10 cellular contexts compared by ENCODE assay signal in the genomic region with DNA sequence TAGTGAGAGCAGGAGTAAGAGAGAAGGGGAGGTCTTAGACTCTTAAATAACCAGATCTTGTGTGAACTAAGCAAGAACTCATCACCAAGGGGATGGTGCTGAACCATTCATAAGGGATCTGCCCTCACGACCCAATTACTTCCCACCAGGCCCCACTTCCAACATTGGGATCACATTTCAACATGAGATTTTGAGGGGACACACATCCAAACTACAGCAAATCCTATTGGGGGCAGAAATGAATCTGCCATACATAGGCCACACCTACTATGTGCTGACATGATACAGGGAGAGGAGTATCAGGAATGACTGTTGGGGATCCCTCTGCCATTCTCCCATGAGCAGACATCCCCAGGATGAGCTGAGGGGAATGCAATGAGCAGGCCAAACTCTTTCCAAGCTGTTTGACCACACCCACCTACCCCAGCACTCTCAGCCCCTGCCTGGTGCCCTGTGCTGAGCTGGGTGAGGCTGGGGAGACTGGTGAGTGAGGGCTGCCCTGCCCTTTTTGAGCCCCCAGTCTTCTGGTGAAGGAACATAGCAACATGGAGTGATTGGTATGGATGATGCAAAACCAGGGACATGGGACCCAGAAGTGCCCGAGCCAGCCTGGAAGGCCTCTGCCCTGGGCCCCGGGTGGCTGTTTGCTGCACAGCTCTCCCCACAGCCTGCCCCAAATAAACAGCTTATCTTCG. TPM values are rescaled to one million over a fixed set of nuclear protein-coding genes. Genes with fewer than 3 reads are reported as not detected.
DNase-seq lines count a peak whose midpoint lies in the region; ATAC-seq, FAIRE-seq and TF ChIP-seq lines count a peak whose summit lies in the region.
"Had no signal": no experiment of that assay in that cellular context is flagged by ENCODE, and none has a peak within 500 bp of the region (broad histone marks: within the 10 kb centered on the region; RNA-seq: fewer than 3 reads in every experiment).

No MANE protein-coding gene starts in this region.

- POLR2A ChIA-PET in AG04450 (lab: Yijun Ruan, JAX) = interaction anchor here (0.6 to 1.5 kb wide), 2 partner anchors 45 to 316 kb away, joined by 3 to 6 read pairs; no protein-coding TSS in a partner anchor
- POLR2A ChIA-PET in K562 (lab: Yijun Ruan, JAX) = interaction anchor here (0.7 to 2.6 kb wide), 7 partner anchors 9 to 152 kb away, joined by 3 to 10 read pairs (median 3); no protein-coding TSS in a partner anchor

- no peak for DNase-seq in AG04450 (ENCODE audit: low read depth, low spot score)
- peak in 1 of 4 experiments; percentile 8 for DNase-seq in K562 (ENCODE audit: extremely low read depth in 1 of 4, low spot score in 3 of 4)
- no peak for DNase-seq in UCSD-AML1 (lab: John Stamatoyannopoulos, UW; ENCODE audit: unreplicated experiment)
- no peak for DNase-seq in GM13977 (ENCODE audit: low spot score)
- no peak for DNase-seq in stimulated activated CD4-positive, alpha-beta T cell treated with anti-CD3 and anti-CD28 coated beads, Interleukin-15, amount 100 ng/mL, for 24 hours
- DNase-seq in frontal cortex (ENCODE audit: low spot score in 2 of 2) = no peak
- DNase-seq: NCI-H446 treated with DMSO at 0.1 percent for 48 hours had no signal

- H3K9me1 ChIP-seq in K562 (ENCODE audit: control insufficient read depth, insufficient read depth, low read length) = no peaks in the 10 kb centered on the region

- H3K9me3 ChIP-seq in AG04450 (ENCODE audit: control insufficient read depth, insufficient read depth, low read length) (peaks cover 10% of the 10 kb centered on the region), HUES6 (ENCODE audit: control insufficient read depth, insufficient read depth, low read depth, low read length) (no peaks in the 10 kb centered on the region), K562 (replicated peaks; ENCODE audit: control insufficient read depth, insufficient read depth, low read depth, low read length) (no peaks in the 10 kb centered on the region), muscle layer of duodenum (ENCODE audit: control insufficient read depth in 1 of 2, low read length in 2 of 2) (no peaks in the 10 kb centered on the region)

- no peaks in the 10 kb centered on the region for H4K20me1 ChIP-seq in K562 (replicated peaks; ENCODE audit: control insufficient read depth, insufficient read depth, low read length)

- intact Hi-C loops in K562 (cut with micrococcal nuclease) = loop anchor here (5.0 kb wide), 1 partner anchor 163 kb away; no protein-coding TSS in a partner anchor

- no peak for TF ChIP-seq RAD21 in K562 (CRISPR knock-in tag; conservative IDR thresholded peaks at IDR 0.05 in 1 of 2, IDR thresholded peaks at IDR 0.05 in 1 of 2)

- H3K79me2 ChIP-seq in K562 (ENCODE audit: control insufficient read depth, insufficient read depth, low read length) = peaks cover 17% of the 10 kb centered on the region

- no peaks in the 10 kb centered on the region for H3K27me3 ChIP-seq in AG04450 (ENCODE audit: control insufficient read depth, insufficient read depth, low read length)
- no peaks in the 10 kb centered on the region for H3K27me3 ChIP-seq in HUES6 (ENCODE audit: control insufficient read depth, insufficient read depth, low read length)
- H3K27me3 ChIP-seq in K562 (ENCODE audit: control insufficient read depth in 2 of 2, insufficient read depth in 2 of 2, low read length in 2 of 2) = no peaks in the 10 kb centered on the region
- no peaks in the 10 kb centered on the region for H3K27me3 ChIP-seq in muscle layer of duodenum (ENCODE audit: low read depth, low read length)

- H3K36me3 ChIP-seq in HUES6 (ENCODE audit: control insufficient read depth, insufficient read depth, low read length) (peaks cover 29% of the 10 kb centered on the region), K562 (ENCODE audit: control insufficient read depth, insufficient read depth, low read length) (peaks cover 25% of the 10 kb centered on the region; the same call in 2 of the 3 replicates), muscle layer of duodenum (ENCODE audit: control insufficient read depth in 1 of 2, insufficient read depth in 2 of 2, low read length in 2 of 2) (peaks cover 11 to 28% of the 10 kb centered on the region in 2 donors)

- H3K9ac ChIP-seq in HUES6 (ENCODE audit: low read length) (peak overlapping the region; percentile 85), K562 (ENCODE audit: insufficient read depth in 1 of 2, low read depth in 2 of 2, low read length in 2 of 2) (peak overlapping the region; percentile 68 to 94)

- peak overlapping the region; percentile 93 for H3K4me2 ChIP-seq in K562 (ENCODE audit: insufficient read depth, low read length)

- no peak for ATAC-seq in K562

- no peak for TF ChIP-seq CTCF in AG04450 (IDR thresholded peaks at IDR 0.05; ENCODE audit: low read depth, low read length)
- no peak for TF ChIP-seq CTCF in K562 (IDR thresholded peaks at IDR 0.05 in 2 of 3, conservative IDR thresholded peaks at IDR 0.05 in 1 of 3; ENCODE audit: insufficient read depth in 2 of 3, low read depth in 1 of 3, low read length in 3 of 3)
- no peak for TF ChIP-seq CTCF in GM13977 (IDR thresholded peaks at IDR 0.05; ENCODE audit: extremely low read depth, insufficient read depth, missing control alignments)

- BruUV-seq in K562 (replicated peaks; lab: Mats Ljungman, UMichigan) = no TSS peak

- no peak for FAIRE-seq in K562 (lab: Jason Lieb, UNC)
- FAIRE-seq in frontal cortex (lab: Jason Lieb, UNC) = no peak
- FAIRE-seq: colon had no signal

- H3K4me1 ChIP-seq in HUES6 (ENCODE audit: control insufficient read depth, insufficient read depth, low read length) = peaks cover 11% of the 10 kb centered on the region
- peaks cover 2 to 32% of the 10 kb centered on the region in 2 experiments; a peak in 4 of 5 replicates for H3K4me1 ChIP-seq in K562 (replicated peaks in 1 of 2; ENCODE audit: control insufficient read depth in 2 of 2, insufficient read depth in 2 of 2, low read length in 2 of 2)
- peaks cover 3 to 18% of the 10 kb centered on the region in 2 donors for H3K4me1 ChIP-seq in muscle layer of duodenum (ENCODE audit: control insufficient read depth in 1 of 2, insufficient read depth in 2 of 2, low read length in 2 of 2)

- H3K27ac ChIP-seq in AG04450 (ENCODE audit: low read depth, low read length) (peak overlapping the region; percentile 47), HUES6 (ENCODE audit: low read depth, low read length) (no peak overlapping the region), K562 (ENCODE audit: extremely low read depth, low read depth, low read length) (peak overlapping the region; percentile 68), muscle layer of duodenum (ENCODE audit: low read length) (peak overlapping the region; percentile 90)

- peak overlapping the region; percentile 72; the same call in 1 of the 2 replicates for H3K4me3 ChIP-seq in AG04450 (ENCODE audit: low read depth, low read length)
- H3K4me3 ChIP-seq in HUES6 (ENCODE audit: low read depth, low read length) = peak overlapping the region; percentile 82
- H3K4me3 ChIP-seq in K562 = peak overlapping the region; percentile 74
- H3K4me3 ChIP-seq in muscle layer of duodenum (ENCODE audit: low read depth in 1 of 2, low read length in 2 of 2) = peak overlapping the region; percentile 74 to 77

- no peak for TF ChIP-seq POLR2A in K562 (conservative IDR thresholded peaks at IDR 0.05)

- in situ Hi-C loops in K562 (cut with MboI) (no loop called here), GM13977 (cut with MboI; ENCODE audit: low pct_unique_long_range_greater_than_20kb, low sequenced_read_pairs, unreplicated experiment) (no loop called here)

- TF ChIP-seq EP300 in K562 (IDR thresholded peaks at IDR 0.05; ENCODE audit: low read length) = no peak

- WGBS in K562 (ENCODE audit: insufficient coverage, low coverage, missing lambda C conversion rate) = 66% methylated on average over 4 of the region's 4 CpGs

- CTCF ChIA-PET in AG04450 (lab: Charles Lee) = no interaction called here
- CTCF ChIA-PET in K562 (lab: Yijun Ruan, JAX; ENCODE audit: low intra/inter-chr PET ratio) = interaction anchor here (0.6 kb wide), 1 partner anchor 173 kb away, joined by 4 read pairs; no protein-coding TSS in a partner anchor

- no peak overlapping the region for H2AFZ ChIP-seq in K562 (ENCODE audit: low read depth, low read length)

RNA-seq across cellular contexts. Expression of a gene that starts 1.2 kb away (rescaled TPM):
- polyA plus RNA-seq in AG04450 (2011; rRNA removed) (3.6 and 4.0 TPM in 2 replicates), K562 (2011; rRNA removed) (12.9 and 13.9 TPM in 2 replicates), K562 (2014; fragmentation: Illumina TruSeq; extraction: Trizol) (17.2 and 18.0 TPM in 2 replicates), K562 (2014; fragmentation: Nextera tagmentation; extraction: Ambion mirVana) (1 to 10 TPM; 2.5 to 3.5 TPM), K562 (2014; rRNA removed) (16.6 and 19.6 TPM in 2 replicates)
- 3.0 and 3.9 TPM in 2 replicates for polyA minus RNA-seq in AG04450 (2011; rRNA and poly(A)+ RNA removed)
- total RNA-seq in K562 (2011; cell fraction: chromatin; rRNA removed; ENCODE audit: low replicate concordance) = 29.5 and 46.4 TPM in 2 replicates
- 24.9 and 26.0 TPM in 2 replicates for total RNA-seq in K562 (2011; cell fraction: nucleolus; rRNA removed)
- total RNA-seq in K562 (2011; cell fraction: nucleoplasm; rRNA removed) = 25.7 and 26.0 TPM in 2 replicates
- total RNA-seq in K562 (2014; rRNA removed) (12.6 and 15.1 TPM in 2 replicates), K562 (2014; rRNA removed; fragmentation: Illumina TruSeq; extraction: Trizol) (7.8 and 8.6 TPM in 2 replicates), K562 (2015; rRNA removed; fragmentation: Illumina TruSeq; extraction: Trizol) (12.8 and 14.8 TPM in 2 replicates), K562 (2021) (20.5 and 22.5 TPM in 2 replicates), frontal cortex (1.6 TPM)
- 13.1 and 14.9 TPM in 2 replicates for polyA plus RNA-seq in K562 (2011; cell fraction: cytosol; rRNA removed)
- 16.7 and 24.3 TPM in 2 replicates for polyA plus RNA-seq in K562 (2011; cell fraction: nucleus; rRNA removed)
- 15.6 and 22.6 TPM in 2 replicates for polyA plus RNA-seq in K562 (2012)
- polyA minus RNA-seq in K562 (2011; rRNA and poly(A)+ RNA removed) = 6.6 and 6.7 TPM in 2 replicates
- polyA minus RNA-seq in K562 (2011; cell fraction: cytosol; rRNA and poly(A)+ RNA removed) = 7.7 and 11.9 TPM in 2 replicates
- polyA minus RNA-seq in K562 (2011; cell fraction: nucleus; rRNA and poly(A)+ RNA removed) = 8.8 and 11.9 TPM in 2 replicates

RNA-seq across cellular contexts. Expression of a gene that starts 27.6 kb away (rescaled TPM):
- polyA plus RNA-seq in AG04450 (2011; rRNA removed) = 23.7 and 25.5 TPM in 2 replicates
- polyA minus RNA-seq in AG04450 (2011; rRNA and poly(A)+ RNA removed) = 22.9 and 25.2 TPM in 2 replicates
- 44.5 and 81.7 TPM in 2 replicates for total RNA-seq in K562 (2011; cell fraction: chromatin; rRNA removed; ENCODE audit: low replicate concordance)
- total RNA-seq in K562 (2011; cell fraction: nucleolus; rRNA removed) = 45.4 and 50.8 TPM in 2 replicates
- total RNA-seq in K562 (2011; cell fraction: nucleoplasm; rRNA removed) = 39.4 and 44.0 TPM in 2 replicates
- total RNA-seq in K562 (2014; rRNA removed) = 18.1 and 27.6 TPM in 2 replicates
- total RNA-seq in K562 (2014; rRNA removed; fragmentation: Illumina TruSeq; extraction: Trizol) = 12.5 and 14.4 TPM in 2 replicates
- total RNA-seq in K562 (2015; rRNA removed; fragmentation: Illumina TruSeq; extraction: Trizol) = 18.2 and 22.2 TPM in 2 replicates
- total RNA-seq in K562 (2021) = 23.0 and 28.4 TPM in 2 replicates
- 21.4 and 38.9 TPM in 2 replicates for polyA plus RNA-seq in K562 (2011; rRNA removed)
- polyA plus RNA-seq in K562 (2011; cell fraction: cytosol; rRNA removed) = 32.9 and 33.8 TPM in 2 replicates
- 55.5 and 90.2 TPM in 2 replicates for polyA plus RNA-seq in K562 (2011; cell fraction: nucleus; rRNA removed)
- 13.8 and 18.0 TPM in 2 replicates for polyA plus RNA-seq in K562 (2012)
- 16.9 and 17.9 TPM in 2 replicates for polyA plus RNA-seq in K562 (2014; fragmentation: Illumina TruSeq; extraction: Trizol)
- 1 to 10 TPM in 1 of 2 experiments, under 1 TPM in 1; 0.84 to 2.5 TPM for polyA plus RNA-seq in K562 (2014; fragmentation: Nextera tagmentation; extraction: Ambion mirVana)
- 13.9 and 20.3 TPM in 2 replicates for polyA plus RNA-seq in K562 (2014; rRNA removed)
- 22.3 and 22.8 TPM in 2 replicates for polyA minus RNA-seq in K562 (2011; rRNA and poly(A)+ RNA removed)
- 16.7 and 34.3 TPM in 2 replicates for polyA minus RNA-seq in K562 (2011; cell fraction: cytosol; rRNA and poly(A)+ RNA removed)
- 19.3 and 27.3 TPM in 2 replicates for polyA minus RNA-seq in K562 (2011; cell fraction: nucleus; rRNA and poly(A)+ RNA removed)
- total RNA-seq in frontal cortex = 6.5 TPM

RNA-seq across cellular contexts. Expression of a gene that starts 32.3 kb away (rescaled TPM):
- 0.01 TPM in 2 replicates for polyA plus RNA-seq in AG04450 (2011; rRNA removed)
- 0.05 and 0.09 TPM in 2 replicates for polyA minus RNA-seq in AG04450 (2011; rRNA and poly(A)+ RNA removed)
- 0.05 TPM in 1 of 2 replicates, not detected in the other for total RNA-seq in K562 (2011; cell fraction: chromatin; rRNA removed; ENCODE audit: low replicate concordance)
- total RNA-seq in K562 (2011; cell fraction: nucleolus; rRNA removed) = not detected in 2 replicates
- total RNA-seq in K562 (2011; cell fraction: nucleoplasm; rRNA removed) = not detected in 2 replicates
- not detected in 2 replicates for total RNA-seq in K562 (2014; rRNA removed)
- not detected in 2 replicates for total RNA-seq in K562 (2014; rRNA removed; fragmentation: Illumina TruSeq; extraction: Trizol)
- not detected in 2 replicates for total RNA-seq in K562 (2015; rRNA removed; fragmentation: Illumina TruSeq; extraction: Trizol)
- not detected in 2 replicates for total RNA-seq in K562 (2021)
- polyA plus RNA-seq in K562 (2011; rRNA removed) = not detected in 2 replicates
- not detected in 2 replicates for polyA plus RNA-seq in K562 (2011; cell fraction: cytosol; rRNA removed)
- polyA plus RNA-seq in K562 (2011; cell fraction: nucleus; rRNA removed) = 0.01 TPM in 1 of 2 replicates, not detected in the other
- polyA plus RNA-seq in K562 (2012) = 0.18 and 0.47 TPM in 2 replicates
- not detected in 2 replicates for polyA plus RNA-seq in K562 (2014; fragmentation: Illumina TruSeq; extraction: Trizol)
- under 1 TPM in 1 of 2 experiments, not detected in 1; 0.03 TPM for polyA plus RNA-seq in K562 (2014; fragmentation: Nextera tagmentation; extraction: Ambion mirVana)
- not detected in 2 replicates for polyA plus RNA-seq in K562 (2014; rRNA removed)
- not detected in 2 replicates for polyA minus RNA-seq in K562 (2011; rRNA and poly(A)+ RNA removed)
- polyA minus RNA-seq in K562 (2011; cell fraction: cytosol; rRNA and poly(A)+ RNA removed) = not detected in 2 replicates
- not detected in 2 replicates for polyA minus RNA-seq in K562 (2011; cell fraction: nucleus; rRNA and poly(A)+ RNA removed)
- total RNA-seq in frontal cortex = under 0.01 TPM

RNA-seq across cellular contexts. Expression of a gene that starts 40.1 kb away (rescaled TPM):
- polyA plus RNA-seq in AG04450 (2011; rRNA removed) (19.7 and 23.7 TPM in 2 replicates), K562 (2011; rRNA removed) (35.3 and 36.7 TPM in 2 replicates), K562 (2014; fragmentation: Illumina TruSeq; extraction: Trizol) (33.3 and 36.3 TPM in 2 replicates), K562 (2014; fragmentation: Nextera tagmentation; extraction: Ambion mirVana) (1 to 10 TPM; 2.3 to 3.7 TPM), K562 (2014; rRNA removed) (49.9 and 54.1 TPM in 2 replicates)
- polyA minus RNA-seq in AG04450 (2011; rRNA and poly(A)+ RNA removed) = 20.7 TPM in 2 replicates
- 143 and 244 TPM in 2 replicates for total RNA-seq in K562 (2011; cell fraction: chromatin; rRNA removed; ENCODE audit: low replicate concordance)
- 146 and 197 TPM in 2 replicates for total RNA-seq in K562 (2011; cell fraction: nucleolus; rRNA removed)
- total RNA-seq in K562 (2011; cell fraction: nucleoplasm; rRNA removed) = 117 and 144 TPM in 2 replicates
- total RNA-seq in K562 (2014; rRNA removed) (47.2 and 52.2 TPM in 2 replicates), K562 (2014; rRNA removed; fragmentation: Illumina TruSeq; extraction: Trizol) (28.6 and 28.8 TPM in 2 replicates), K562 (2015; rRNA removed; fragmentation: Illumina TruSeq; extraction: Trizol) (38.2 and 38.7 TPM in 2 replicates), K562 (2021) (46.0 and 47.2 TPM in 2 replicates), frontal cortex (17.5 TPM)
- 28.7 and 36.3 TPM in 2 replicates for polyA plus RNA-seq in K562 (2011; cell fraction: cytosol; rRNA removed)
- 224 and 236 TPM in 2 replicates for polyA plus RNA-seq in K562 (2011; cell fraction: nucleus; rRNA removed)
- 31.9 and 36.3 TPM in 2 replicates for polyA plus RNA-seq in K562 (2012)
- polyA minus RNA-seq in K562 (2011; rRNA and poly(A)+ RNA removed) = 24.6 and 28.1 TPM in 2 replicates
- polyA minus RNA-seq in K562 (2011; cell fraction: cytosol; rRNA and poly(A)+ RNA removed) = 11.9 and 14.3 TPM in 2 replicates
- 113 and 153 TPM in 2 replicates for polyA minus RNA-seq in K562 (2011; cell fraction: nucleus; rRNA and poly(A)+ RNA removed)

RNA-seq across cellular contexts. Expression of a gene that starts 45.3 kb away (rescaled TPM):
- polyA plus RNA-seq in AG04450 (2011; rRNA removed) (7.7 and 8.7 TPM in 2 replicates), K562 (2011; rRNA removed) (9.1 and 13.4 TPM in 2 replicates), K562 (2014; fragmentation: Illumina TruSeq; extraction: Trizol) (10.6 and 11.5 TPM in 2 replicates), K562 (2014; fragmentation: Nextera tagmentation; extraction: Ambion mirVana) (1 to 10 TPM in 1 of 2 experiments, under 1 TPM in 1; 0.84 to 3.2 TPM), K562 (2014; rRNA removed) (19.2 and 19.5 TPM in 2 replicates)
- 3.5 and 4.0 TPM in 2 replicates for polyA minus RNA-seq in AG04450 (2011; rRNA and poly(A)+ RNA removed)
- 5.4 and 14.5 TPM in 2 replicates for total RNA-seq in K562 (2011; cell fraction: chromatin; rRNA removed; ENCODE audit: low replicate concordance)
- 12.8 and 13.5 TPM in 2 replicates for total RNA-seq in K562 (2011; cell fraction: nucleolus; rRNA removed)
- 7.3 and 10.5 TPM in 2 replicates for total RNA-seq in K562 (2011; cell fraction: nucleoplasm; rRNA removed)
- total RNA-seq in K562 (2014; rRNA removed) (14.5 and 18.8 TPM in 2 replicates), K562 (2014; rRNA removed; fragmentation: Illumina TruSeq; extraction: Trizol) (4.6 and 4.9 TPM in 2 replicates), K562 (2015; rRNA removed; fragmentation: Illumina TruSeq; extraction: Trizol) (6.1 and 7.0 TPM in 2 replicates), K562 (2021) (10.2 and 11.1 TPM in 2 replicates), frontal cortex (9.0 TPM)
- polyA plus RNA-seq in K562 (2011; cell fraction: cytosol; rRNA removed) = 12.6 and 16.5 TPM in 2 replicates
- 31.9 and 35.6 TPM in 2 replicates for polyA plus RNA-seq in K562 (2011; cell fraction: nucleus; rRNA removed)
- 8.0 and 13.0 TPM in 2 replicates for polyA plus RNA-seq in K562 (2012)
- polyA minus RNA-seq in K562 (2011; rRNA and poly(A)+ RNA removed) = 2.3 and 2.7 TPM in 2 replicates
- polyA minus RNA-seq in K562 (2011; cell fraction: cytosol; rRNA and poly(A)+ RNA removed) = 2.5 and 2.8 TPM in 2 replicates
- 3.9 and 4.2 TPM in 2 replicates for polyA minus RNA-seq in K562 (2011; cell fraction: nucleus; rRNA and poly(A)+ RNA removed)
